ENCODE assay signal across 10 cellular contexts in genomic region chr2:85995648-85996529, GRCh38.
DNase-seq lines count a peak whose midpoint lies in the region; ATAC-seq and TF ChIP-seq lines count a peak whose summit lies in the region.
"Had no signal": no experiment of that assay in that cellular context is flagged by ENCODE, and none has a peak within 500 bp of the region (broad histone marks: within the 10 kb centered on the region; RNA-seq: fewer than 3 reads in every experiment).

No MANE protein-coding gene starts in this region.

- TF ChIP-seq EP300 in upper lobe of left lung (IDR thresholded peaks at IDR 0.05): no peak

- no peak overlapping the region for H3K4me3 ChIP-seq in upper lobe of left lung

- peak overlapping the region in 3 of 4 donors; percentile 83 to 88 (median 86) for H3K27ac ChIP-seq in upper lobe of left lung

- POLR2A ChIA-PET in activated naive CD8-positive, alpha-beta T cell treated with anti-CD3 and anti-CD28 coated beads, Interleukin-2, amount 10 ng/mL, durations not matched to agents 7 days and 5 days (lab: Charles Lee): interaction anchor here (0.9 to 3.1 kb wide), 4 partner anchors 40 to 107 kb away, joined by 3 to 27 read pairs (median 5); partner anchors contain the start of gene ST3GAL5

- no peak for TF ChIP-seq POLR2A in upper lobe of left lung (IDR thresholded peaks at IDR 0.05)

- WGBS in upper lobe of left lung, 2 donors: 85 to 89% methylated on average over 8 to 9 of the region's 9 CpGs

- H3K36me3 ChIP-seq in upper lobe of left lung: no peaks in the 10 kb centered on the region

- intact Hi-C loops in dendritic cell treated with granulocyte-macrophage colony-stimulating factor and Interleukin-4, amounts not matched to agents 40 ng/mL and 50 ng/mL, for 4 days (cut with micrococcal nuclease): no loop called here

- H3K27ac Mint-ChIP-seq in activated naive CD8-positive, alpha-beta T cell treated with anti-CD3 and anti-CD28 coated beads, Interleukin-2, amount 10 ng/mL, durations not matched to agents 7 days and 5 days: peak overlapping the region; percentile 90
- H3K27ac Mint-ChIP-seq in activated naive CD8-positive, alpha-beta T cell treated with anti-CD3 and anti-CD28 coated beads, Interleukin-2, amount 50 U/mL, for 24 hours: no peak overlapping the region
- H3K27ac Mint-ChIP-seq in dendritic cell treated with granulocyte-macrophage colony-stimulating factor and Interleukin-4, amounts not matched to agents 40 ng/mL and 50 ng/mL, for 4 days: peak overlapping the region; percentile 85
- peak overlapping the region; percentile 92 to 96 (median 94) for H3K27ac Mint-ChIP-seq in nephron

- TF ChIP-seq CTCF in nephron (IDR thresholded peaks at IDR 0.05; ENCODE audit: unreplicated experiment in 3 of 3): no peak
- TF ChIP-seq CTCF in upper lobe of left lung (IDR thresholded peaks at IDR 0.05): no peak

- H3K27me3 Mint-ChIP-seq in activated naive CD8-positive, alpha-beta T cell treated with anti-CD3 and anti-CD28 coated beads, Interleukin-2, amount 10 ng/mL, durations not matched to agents 7 days and 5 days: no peaks in the 10 kb centered on the region
- no peaks in the 10 kb centered on the region for H3K27me3 Mint-ChIP-seq in activated naive CD8-positive, alpha-beta T cell treated with anti-CD3 and anti-CD28 coated beads, Interleukin-2, amount 50 U/mL, for 24 hours
- no peaks in the 10 kb centered on the region for H3K27me3 Mint-ChIP-seq in dendritic cell treated with granulocyte-macrophage colony-stimulating factor and Interleukin-4, amounts not matched to agents 40 ng/mL and 50 ng/mL, for 4 days
- H3K27me3 Mint-ChIP-seq in nephron (ENCODE audit: low read depth): peaks cover 3% of the 10 kb centered on the region

- H3K9me3 ChIP-seq in upper lobe of left lung: no peaks in the 10 kb centered on the region

- DNase-seq in activated naive CD8-positive, alpha-beta T cell treated with anti-CD3 and anti-CD28 coated beads, Interleukin-2, amount 10 ng/mL, durations not matched to agents 7 days and 5 days: no peak
- no peak for DNase-seq in activated naive CD8-positive, alpha-beta T cell treated with anti-CD3 and anti-CD28 coated beads, Interleukin-2, amount 50 U/mL, for 24 hours
- DNase-seq in upper lobe of left lung: no peak
- DNase-seq in NCI-H1092 (lab: John Stamatoyannopoulos, UW): no peak
- no peak for DNase-seq in KBM-7
- no peak for DNase-seq in NCI-H82 treated with DMSO at 0.1 percent for 48 hours (lab: John Stamatoyannopoulos, UW; ENCODE audit: unreplicated experiment)
- DNase-seq: amniotic stem cell, T-helper 9 cell had no signal

- H3K4me3 Mint-ChIP-seq in activated naive CD8-positive, alpha-beta T cell treated with anti-CD3 and anti-CD28 coated beads, Interleukin-2, amount 10 ng/mL, durations not matched to agents 7 days and 5 days: no peak overlapping the region
- H3K4me3 Mint-ChIP-seq in activated naive CD8-positive, alpha-beta T cell treated with anti-CD3 and anti-CD28 coated beads, Interleukin-2, amount 50 U/mL, for 24 hours: no peak overlapping the region
- no peak overlapping the region for H3K4me3 Mint-ChIP-seq in dendritic cell treated with granulocyte-macrophage colony-stimulating factor and Interleukin-4, amounts not matched to agents 40 ng/mL and 50 ng/mL, for 4 days
- H3K4me3 Mint-ChIP-seq in nephron: no peak overlapping the region

- in situ Hi-C loops in KBM-7 (cut with MboI; ENCODE audit: low pct_unique_long_range_greater_than_20kb, low sequenced_read_pairs): no loop called here

- H3K4me1 Mint-ChIP-seq in activated naive CD8-positive, alpha-beta T cell treated with anti-CD3 and anti-CD28 coated beads, Interleukin-2, amount 10 ng/mL, durations not matched to agents 7 days and 5 days: peaks cover 72% of the 10 kb centered on the region
- peaks cover 76% of the 10 kb centered on the region for H3K4me1 Mint-ChIP-seq in activated naive CD8-positive, alpha-beta T cell treated with anti-CD3 and anti-CD28 coated beads, Interleukin-2, amount 50 U/mL, for 24 hours
- peaks cover 75% of the 10 kb centered on the region for H3K4me1 Mint-ChIP-seq in dendritic cell treated with granulocyte-macrophage colony-stimulating factor and Interleukin-4, amounts not matched to agents 40 ng/mL and 50 ng/mL, for 4 days (ENCODE audit: low read depth)
- H3K4me1 Mint-ChIP-seq in nephron: peaks cover 63% of the 10 kb centered on the region

- H3K36me3 Mint-ChIP-seq in activated naive CD8-positive, alpha-beta T cell treated with anti-CD3 and anti-CD28 coated beads, Interleukin-2, amount 10 ng/mL, durations not matched to agents 7 days and 5 days: peaks cover 10% of the 10 kb centered on the region
- H3K36me3 Mint-ChIP-seq in activated naive CD8-positive, alpha-beta T cell treated with anti-CD3 and anti-CD28 coated beads, Interleukin-2, amount 50 U/mL, for 24 hours (ENCODE audit: low read depth): peaks cover 1% of the 10 kb centered on the region
- no peaks in the 10 kb centered on the region for H3K36me3 Mint-ChIP-seq in dendritic cell treated with granulocyte-macrophage colony-stimulating factor and Interleukin-4, amounts not matched to agents 40 ng/mL and 50 ng/mL, for 4 days (ENCODE audit: low read depth)
- H3K36me3 Mint-ChIP-seq in nephron (ENCODE audit: low read depth): no peaks in the 10 kb centered on the region

- no peaks in the 10 kb centered on the region for H3K27me3 ChIP-seq in upper lobe of left lung

- peaks cover 4% of the 10 kb centered on the region for H3K9me3 Mint-ChIP-seq in activated naive CD8-positive, alpha-beta T cell treated with anti-CD3 and anti-CD28 coated beads, Interleukin-2, amount 10 ng/mL, durations not matched to agents 7 days and 5 days
- peaks cover 4% of the 10 kb centered on the region for H3K9me3 Mint-ChIP-seq in activated naive CD8-positive, alpha-beta T cell treated with anti-CD3 and anti-CD28 coated beads, Interleukin-2, amount 50 U/mL, for 24 hours
- H3K9me3 Mint-ChIP-seq in dendritic cell treated with granulocyte-macrophage colony-stimulating factor and Interleukin-4, amounts not matched to agents 40 ng/mL and 50 ng/mL, for 4 days: no peaks in the 10 kb centered on the region
- peaks cover 3% of the 10 kb centered on the region for H3K9me3 Mint-ChIP-seq in nephron

- ATAC-seq in activated naive CD8-positive, alpha-beta T cell treated with anti-CD3 and anti-CD28 coated beads, Interleukin-2, amount 10 ng/mL, durations not matched to agents 7 days and 5 days (ENCODE audit: low read depth): no peak
- ATAC-seq in activated naive CD8-positive, alpha-beta T cell treated with anti-CD3 and anti-CD28 coated beads, Interleukin-2, amount 50 U/mL, for 24 hours: no peak
- no peak for ATAC-seq in upper lobe of left lung (ENCODE audit: low FRiP score in 2 of 2)

- H3K4me1 ChIP-seq in upper lobe of left lung: peaks cover 58 to 73% (median 64%) of the 10 kb centered on the region in 4 donors
